ENCODE assay signal across 2 cellular contexts in the genomic region with DNA sequence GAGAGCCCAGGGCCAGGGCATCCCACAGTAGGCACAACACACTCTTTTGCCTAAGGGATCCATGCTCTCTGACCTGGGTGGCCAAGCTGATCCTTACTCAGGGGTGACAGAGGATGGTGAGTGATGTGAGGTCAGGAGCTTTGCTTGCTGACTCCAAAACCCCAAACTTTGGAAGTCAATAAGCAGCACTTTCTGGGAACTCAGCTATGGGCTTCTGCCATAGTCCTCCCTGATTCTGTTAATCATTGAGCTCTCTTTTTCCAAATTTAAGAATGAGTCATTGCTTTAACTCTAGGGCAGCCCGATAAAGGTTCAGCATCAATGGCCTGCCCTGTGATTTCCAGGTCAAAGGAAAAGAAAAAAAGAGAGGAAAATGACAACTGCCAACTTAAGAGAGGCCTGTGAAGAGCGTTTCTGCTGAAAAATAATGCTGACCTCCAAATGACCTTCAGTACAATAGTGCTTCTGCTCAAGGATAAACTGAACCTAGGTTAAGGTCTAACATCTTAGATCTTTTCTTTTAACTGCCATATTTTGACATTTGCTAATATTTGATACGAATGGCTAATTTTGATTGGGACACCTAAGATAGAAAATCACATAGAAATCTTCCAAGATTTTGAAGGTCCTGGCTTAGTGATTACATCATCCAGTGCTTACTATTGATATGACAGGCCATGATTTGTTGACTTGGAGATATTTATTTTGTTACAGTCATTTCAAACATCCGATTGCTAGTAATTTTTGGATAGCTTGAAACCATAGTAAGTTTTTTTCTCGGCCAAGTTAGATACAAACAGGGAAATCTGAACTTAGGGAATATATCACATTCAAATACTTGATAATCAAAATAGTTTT.
TF ChIP-seq lines count a peak whose summit lies in the region.

No MANE protein-coding gene starts in this region.

TF ChIP-seq in IMR-90, 13 proteins besides CTCF, POLR2A, EP300 and RAD21:
- TF ChIP-seq CEBPB (IDR thresholded peaks at IDR 0.05; ENCODE audit: low read depth, low read length) (0 out of 2 replicates have a peak, but pooled peaks have one; percentile 16), SMC3 (IDR thresholded peaks at IDR 0.05; ENCODE audit: low read depth, low read length) (no peak), BHLHE40 (IDR thresholded peaks at IDR 0.05; ENCODE audit: low read depth, low read length) (no peak)

TF ChIP-seq in H1, 55 proteins besides CTCF, POLR2A, EP300 and RAD21:
- TF ChIP-seq, protein P1, sequence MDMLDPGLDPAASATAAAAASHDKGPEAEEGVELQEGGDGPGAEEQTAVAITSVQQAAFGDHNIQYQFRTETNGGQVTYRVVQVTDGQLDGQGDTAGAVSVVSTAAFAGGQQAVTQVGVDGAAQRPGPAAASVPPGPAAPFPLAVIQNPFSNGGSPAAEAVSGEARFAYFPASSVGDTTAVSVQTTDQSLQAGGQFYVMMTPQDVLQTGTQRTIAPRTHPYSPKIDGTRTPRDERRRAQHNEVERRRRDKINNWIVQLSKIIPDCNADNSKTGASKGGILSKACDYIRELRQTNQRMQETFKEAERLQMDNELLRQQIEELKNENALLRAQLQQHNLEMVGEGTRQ (IDR thresholded peaks at IDR 0.05; ENCODE audit: low read length): no peak
- TF ChIP-seq TBP (IDR thresholded peaks at IDR 0.05; ENCODE audit: low read depth, low read length) (no peak), KDM5A (IDR thresholded peaks at IDR 0.05; ENCODE audit: low read length) (no peak), GTF2F1 (IDR thresholded peaks at IDR 0.05; ENCODE audit: borderline replicate concordance, low read depth, low read length) (no peak), GABPA (IDR thresholded peaks at IDR 0.05; ENCODE audit: borderline replicate concordance, insufficient read depth, low read length) (no peak), HDAC2 (IDR thresholded peaks at IDR 0.05; ENCODE audit: borderline replicate concordance in 1 of 2, low read depth in 2 of 2, low read length in 2 of 2) (no peak), HDAC6 (IDR thresholded peaks at IDR 0.05; ENCODE audit: low read depth, low read length) (no peak), SAP30 (IDR thresholded peaks at IDR 0.05; ENCODE audit: insufficient read depth, insufficient replicate concordance, low read length) (no peak), ZNF274 (IDR thresholded peaks at IDR 0.05; ENCODE audit: borderline replicate concordance, extremely low read depth, low read length) (no peak), RBBP5 (IDR thresholded peaks at IDR 0.05; ENCODE audit: borderline replicate concordance, low read depth, low read length) (no peak), CHD1 (IDR thresholded peaks at IDR 0.05; ENCODE audit: low read depth, low read length) (no peak)
